ENCODE assay signal across 8 cellular contexts in genomic region chr3:37867144-37867543, GRCh38.
"Had no signal": no experiment of that assay in that cellular context is flagged by ENCODE, and none has a peak within 500 bp of the region (broad histone marks: within the 10 kb centered on the region; RNA-seq: fewer than 3 reads in every experiment).

No MANE protein-coding gene starts in this region.

- H3K4me3 ChIP-seq: GM12878 had no signal

- ATAC-seq: GM12878 had no signal

- FAIRE-seq: G401.6, GM12878, GM12891, GM12892, GM18507, GM19239 had no signal

- DNase-seq: GDM1, GF-D8 had no signal
